ENCODE assay signal across 10 cellular contexts in genomic region chr6:105135907-105136432, GRCh38. TPM values are rescaled to one million over a fixed set of nuclear protein-coding genes. Genes with fewer than 3 reads are reported as not detected.
DNase-seq lines count a peak whose midpoint lies in the region; ATAC-seq, FAIRE-seq and TF ChIP-seq lines count a peak whose summit lies in the region.
"Had no signal": no experiment of that assay in that cellular context is flagged by ENCODE, and none has a peak within 500 bp of the region (broad histone marks: within the 10 kb centered on the region; RNA-seq: fewer than 3 reads in every experiment).

No MANE protein-coding gene starts in this region.

- H3K9me3 ChIP-seq in adrenal gland (replicated peaks in 1 of 3) (no peaks in the 10 kb centered on the region), PC-3 (ENCODE audit: low read length) (no peaks in the 10 kb centered on the region)

- DNase-seq in activated naive CD4-positive, alpha-beta T cell (lab: John Stamatoyannopoulos, UW) = no peak
- DNase-seq in adrenal gland (peak in 1 of 7 donors; percentile 13), substantia nigra (lab: John Stamatoyannopoulos, UW) (peak in 10 of 49 donors; percentile 13 to 49 (median 30)), PC-3 (no peak), GM10248 (ENCODE audit: extremely low spot score) (no peak), NCI-H2081 treated with DMSO at 0.1 percent for 48 hours (lab: John Stamatoyannopoulos, UW) (no peak)

- no peaks in the 10 kb centered on the region for H3K36me3 Mint-ChIP-seq in activated naive CD4-positive, alpha-beta T cell treated with anti-CD3 and anti-CD28 coated beads, Interleukin-2, amount 50 U/mL, for 24 hours

- H3K27me3 Mint-ChIP-seq in activated naive CD4-positive, alpha-beta T cell treated with anti-CD3 and anti-CD28 coated beads, Interleukin-2, amount 50 U/mL, for 24 hours = peaks cover 52% of the 10 kb centered on the region

- no peak overlapping the region for H3K4me2 ChIP-seq in PC-3 (ENCODE audit: low read length)

- H3K4me3 Mint-ChIP-seq in activated naive CD4-positive, alpha-beta T cell treated with anti-CD3 and anti-CD28 coated beads, Interleukin-2, amount 50 U/mL, for 24 hours = peak overlapping the region; percentile 70

- H3K27ac ChIP-seq in adrenal gland = no peak overlapping the region
- peak overlapping the region; percentile 83 for H3K27ac ChIP-seq in substantia nigra (ENCODE audit: low read depth, low read length, poor library complexity, severe bottlenecking)
- no peak overlapping the region for H3K27ac ChIP-seq in PC-3 (ENCODE audit: low read length)

- H3K4me1 Mint-ChIP-seq in activated naive CD4-positive, alpha-beta T cell treated with anti-CD3 and anti-CD28 coated beads, Interleukin-2, amount 50 U/mL, for 24 hours = peaks cover 17% of the 10 kb centered on the region

- H3K36me3 ChIP-seq in adrenal gland (replicated peaks in 1 of 2) (no peaks in the 10 kb centered on the region), PC-3 (ENCODE audit: low read depth, low read length) (no peaks in the 10 kb centered on the region)

- FAIRE-seq in islet of Langerhans (lab: Jason Lieb, UNC) = peak; percentile 60
- FAIRE-seq: colon, GM18507 had no signal

- no TSS peak for BruUV-seq in PC-3 (replicated peaks; lab: Mats Ljungman, UMichigan)

- no peak for ATAC-seq in PC-3

- H3K9ac ChIP-seq in PC-3 (ENCODE audit: low read length) = no peak overlapping the region

- CTCF ChIA-PET in PC-3 (lab: Charles Lee) (no interaction called here), GM10248 (lab: Yijun Ruan, JAX) (no interaction called here)

- POLR2A ChIA-PET in PC-3 (lab: Charles Lee; ENCODE audit: unreplicated experiment) = no interaction called here
- POLR2A ChIA-PET in GM10248 (lab: Yijun Ruan, JAX) = no interaction called here

- H3F3A ChIP-seq in PC-3 (ENCODE audit: low read length, unreplicated experiment) = no peaks in the 10 kb centered on the region

- no peaks in the 10 kb centered on the region for H3K9me3 Mint-ChIP-seq in activated naive CD4-positive, alpha-beta T cell treated with anti-CD3 and anti-CD28 coated beads, Interleukin-2, amount 50 U/mL, for 24 hours

- WGBS in adrenal gland, 4 donors = 19 to 48% (median 26%) methylated on average over 12 to 24 of the region's 24 CpGs

- no peaks in the 10 kb centered on the region for H3K79me2 ChIP-seq in PC-3 (ENCODE audit: low read length)

- H3K4me1 ChIP-seq in adrenal gland (replicated peaks in 1 of 2) (peaks cover 0 to 7% of the 10 kb centered on the region in 2 donors), PC-3 (ENCODE audit: insufficient read depth, low read length) (no peaks in the 10 kb centered on the region)

- intact Hi-C loops in adrenal gland (cut with DNase I) (no loop called here), PC-3 (cut with micrococcal nuclease) (no loop called here)

- H3K4me3 ChIP-seq in adrenal gland = peak overlapping the region; percentile 15 to 81 (median 44)
- no peak overlapping the region for H3K4me3 ChIP-seq in PC-3 (ENCODE audit: low read length)

- no peak overlapping the region for H2AFZ ChIP-seq in PC-3 (ENCODE audit: low read length)

- TF ChIP-seq POLR2A in adrenal gland (IDR thresholded peaks at IDR 0.05) = no peak

- H3K27me3 ChIP-seq in adrenal gland (peaks cover 7% of the 10 kb centered on the region), PC-3 (ENCODE audit: low read length) (no peaks in the 10 kb centered on the region)

- H4K20me1 ChIP-seq in PC-3 (ENCODE audit: low read length) = no peaks in the 10 kb centered on the region

- no peak overlapping the region for H3K27ac Mint-ChIP-seq in activated naive CD4-positive, alpha-beta T cell treated with anti-CD3 and anti-CD28 coated beads, Interleukin-2, amount 50 U/mL, for 24 hours

- H3K9me2 ChIP-seq in PC-3 (replicated peaks; ENCODE audit: low read length) = no peaks in the 10 kb centered on the region

- TF ChIP-seq CTCF in adrenal gland (IDR thresholded peaks at IDR 0.05) (no peak), PC-3 (conservative IDR thresholded peaks at IDR 0.05; ENCODE audit: low read depth, low read length) (no peak), GM10248 (IDR thresholded peaks at IDR 0.05; ENCODE audit: control extremely low read depth, extremely low read depth, low read depth, missing control alignments) (no peak)

RNA-seq across cellular contexts. Expression of gene POPDC3, which starts 43.8 kb away (rescaled TPM):
- under 1 TPM in 1 of 8 donors, not detected in 7; 0.46 TPM for total RNA-seq in adrenal gland
- under 1 TPM in 2 of 3 donors, not detected in 1; 0.32 to 0.37 TPM for polyA plus RNA-seq in adrenal gland
- 31.6 and 41.4 TPM in 2 replicates for total RNA-seq in PC-3 (2014; rRNA removed)

Comparison
In these comparisons a context has a peak if more than half of its experiments do, and no peak if none do; other contexts are left out.
1. RNA of gene POPDC3, which starts 43.8 kb away (total RNA-seq): 31.6 to 41.4 TPM in PC-3; 0.46 TPM in adrenal gland; every median in the first group is over 10 times any median in the second.